In genomic region chr5:179205277-179205676, GRCh38 we compare ENCODE assay signal across 21 cellular contexts.
DNase-seq lines count a peak whose midpoint lies in the region; ATAC-seq, FAIRE-seq and TF ChIP-seq lines count a peak whose summit lies in the region.
"Had no signal": no experiment of that assay in that cellular context is flagged by ENCODE, and none has a peak within 500 bp of the region (broad histone marks: within the 10 kb centered on the region; RNA-seq: fewer than 3 reads in every experiment).

No MANE protein-coding gene starts in this region.

- no peaks in the 10 kb centered on the region for H3K36me3 ChIP-seq in right atrium auricular region
- H3K36me3 ChIP-seq: BLaER1 treated with 17β-estradiol and CSF1 and Interleukin-3, amounts not matched to agents 10 nM and 100 nM had no signal

- H3K4me3 ChIP-seq in right atrium auricular region, result no peak overlapping the region
- H3K4me3 ChIP-seq: A549; BLaER1 treated with 17β-estradiol and CSF1 and Interleukin-3, amounts not matched to agents 10 nM and 100 nM had no signal

- no peaks in the 10 kb centered on the region for H3K27me3 ChIP-seq in right atrium auricular region
- H3K27me3 ChIP-seq: BLaER1 treated with 17β-estradiol and CSF1 and Interleukin-3, amounts not matched to agents 10 nM and 100 nM had no signal

- intact Hi-C loops in Right ventricle myocardium inferior (cut with DNase I), result no loop called here
- intact Hi-C loops in activated CD4-positive, alpha-beta memory T cell treated with anti-CD3 and anti-CD28 coated beads for 36 hours (cut with micrococcal nuclease), result no loop called here

- no peak for TF ChIP-seq CTCF in right atrium auricular region (IDR thresholded peaks at IDR 0.05)
- TF ChIP-seq CTCF in neural crest cell (conservative IDR thresholded peaks at IDR 0.05), result no peak

- H3K27ac Mint-ChIP-seq in neural crest cell (ENCODE audit: unreplicated experiment), result peak overlapping the region; percentile 12
- no peak overlapping the region for H3K27ac Mint-ChIP-seq in activated CD4-positive, alpha-beta memory T cell treated with anti-CD3 and anti-CD28 coated beads for 36 hours
- H3K27ac Mint-ChIP-seq: B cell; CD4-positive, alpha-beta T cell; CD8-positive, alpha-beta T cell had no signal

- no peaks in the 10 kb centered on the region for H3K9me3 Mint-ChIP-seq in neural crest cell
- no peaks in the 10 kb centered on the region for H3K9me3 Mint-ChIP-seq in activated CD4-positive, alpha-beta memory T cell treated with anti-CD3 and anti-CD28 coated beads for 36 hours
- H3K9me3 Mint-ChIP-seq: CD4-positive, alpha-beta T cell; CD8-positive, alpha-beta T cell had no signal

- FAIRE-seq in HTR-8/SVneo (lab: Jason Lieb, UNC), result peak; percentile 13
- FAIRE-seq: A549, D721Med, G401.6, GM12891, GM19239 had no signal

- CTCF ChIA-PET in activated CD4-positive, alpha-beta memory T cell treated with anti-CD3 and anti-CD28 coated beads for 36 hours (lab: Charles Lee), result no interaction called here

- no peaks in the 10 kb centered on the region for H3K4me1 ChIP-seq in right atrium auricular region
- H3K4me1 ChIP-seq: A549, Caco-2 had no signal

- ATAC-seq in Right ventricle myocardium inferior, result no peak
- ATAC-seq: A549; CD8-positive, alpha-beta T cell had no signal

- no peaks in the 10 kb centered on the region for H3K27me3 Mint-ChIP-seq in neural crest cell (ENCODE audit: low read depth)
- H3K27me3 Mint-ChIP-seq in activated CD4-positive, alpha-beta memory T cell treated with anti-CD3 and anti-CD28 coated beads for 36 hours, result no peaks in the 10 kb centered on the region
- H3K27me3 Mint-ChIP-seq: B cell; CD4-positive, alpha-beta T cell had no signal

- H3K4me3 Mint-ChIP-seq in neural crest cell, result no peak overlapping the region
- H3K4me3 Mint-ChIP-seq in activated CD4-positive, alpha-beta memory T cell treated with anti-CD3 and anti-CD28 coated beads for 36 hours, result no peak overlapping the region
- H3K4me3 Mint-ChIP-seq: B cell; CD4-positive, alpha-beta T cell; CD8-positive, alpha-beta T cell had no signal

- POLR2A ChIA-PET in activated CD4-positive, alpha-beta memory T cell treated with anti-CD3 and anti-CD28 coated beads for 36 hours (lab: Charles Lee), result no interaction called here

- H3K36me3 Mint-ChIP-seq in neural crest cell (ENCODE audit: low read depth), result no peaks in the 10 kb centered on the region
- H3K36me3 Mint-ChIP-seq in activated CD4-positive, alpha-beta memory T cell treated with anti-CD3 and anti-CD28 coated beads for 36 hours, result no peaks in the 10 kb centered on the region
- H3K36me3 Mint-ChIP-seq: CD8-positive, alpha-beta T cell had no signal

- DNase-seq in Right ventricle myocardium inferior (ENCODE audit: missing footprints) (peak; percentile 44), right atrium auricular region (ENCODE audit: low spot score) (no peak), HTR-8/SVneo (ENCODE audit: insufficient read length, low spot score) (no peak), neural crest cell (ENCODE audit: low read depth, low spot score) (no peak)
- DNase-seq in activated CD4-positive, alpha-beta memory T cell treated with anti-CD3 and anti-CD28 coated beads for 36 hours, result no peak
- DNase-seq: AML-193; Caco-2; Calu3; CD4-positive, alpha-beta T cell; CD8-positive, alpha-beta T cell; DMS79 treated with DMSO at 0.1 percent for 48 hours; GF-D8 had no signal

- H3K9me3 ChIP-seq in right atrium auricular region, result no peaks in the 10 kb centered on the region
- H3K9me3 ChIP-seq: BLaER1 treated with 17β-estradiol and CSF1 and Interleukin-3, amounts not matched to agents 10 nM and 100 nM; Caco-2 had no signal

- peaks cover 14% of the 10 kb centered on the region for H3K4me1 Mint-ChIP-seq in neural crest cell
- no peaks in the 10 kb centered on the region for H3K4me1 Mint-ChIP-seq in activated CD4-positive, alpha-beta memory T cell treated with anti-CD3 and anti-CD28 coated beads for 36 hours (ENCODE audit: low read depth)
- H3K4me1 Mint-ChIP-seq: B cell had no signal

- no peak overlapping the region for H3K27ac ChIP-seq in right atrium auricular region
- H3K27ac ChIP-seq: 22Rv1; A549; BLaER1 treated with 17β-estradiol and CSF1 and Interleukin-3, amounts not matched to agents 10 nM and 100 nM; C4-2B had no signal
